ENCODE assay signal across 8 cellular contexts in the genomic region with DNA sequence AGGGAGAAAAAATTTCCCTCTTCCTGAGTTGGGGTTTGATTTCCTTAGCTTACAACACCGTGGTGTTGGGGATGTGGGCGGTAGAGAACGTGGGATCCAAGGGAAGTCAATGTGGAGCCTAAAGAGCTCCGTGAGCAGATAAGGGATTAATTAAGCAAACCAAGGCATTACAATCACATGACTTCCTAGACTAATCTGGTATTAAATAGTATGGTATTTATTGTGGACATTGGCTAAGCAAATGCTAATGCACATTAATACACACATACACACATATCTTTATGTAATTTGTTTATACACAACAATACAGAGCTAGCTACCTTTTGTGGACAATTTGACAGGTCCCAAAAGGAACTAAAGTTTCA. TPM values are rescaled to one million over a fixed set of nuclear protein-coding genes. Genes with fewer than 3 reads are reported as not detected.
DNase-seq lines count a peak whose midpoint lies in the region; ATAC-seq, FAIRE-seq and TF ChIP-seq lines count a peak whose summit lies in the region.

No MANE protein-coding gene starts in this region.

- DNase-seq in AG04450 (ENCODE audit: low read depth, low spot score) = no peak
- peak; percentile 16 for DNase-seq in bronchial epithelial cell (ENCODE audit: low read depth)
- DNase-seq in NCI-H1092 (lab: John Stamatoyannopoulos, UW) = no peak
- no peak for DNase-seq in DMS114 treated with DMSO at 0.1 percent for 48 hours (lab: John Stamatoyannopoulos, UW; ENCODE audit: unreplicated experiment)
- no peak for DNase-seq in NCI-H345 treated with DMSO at 0.1 percent for 48 hours (lab: John Stamatoyannopoulos, UW; ENCODE audit: unreplicated experiment)

- H3K9ac ChIP-seq in HUES64 (ENCODE audit: low read depth, low read length) = peak overlapping the region; percentile 84

- 67% methylated on average over 3 of the region's 4 CpGs for WGBS in HUES64

- CTCF ChIA-PET in AG04450 (lab: Charles Lee) = interaction anchor here (0.9 to 4.2 kb wide), 11 partner anchors 9 to 103 kb away, joined by 3 to 73 read pairs (median 5); a partner anchor contains a TSS

- H3K4me3 ChIP-seq in AG04450 (ENCODE audit: low read depth, low read length) = peak overlapping the region; percentile 91
- peak overlapping the region; percentile 86 for H3K4me3 ChIP-seq in HUES64 (ENCODE audit: low read length)
- H3K4me3 ChIP-seq in bronchial epithelial cell (ENCODE audit: low read depth, low read length) = peak overlapping the region; percentile 92
- peak overlapping the region; percentile 83 to 93 for H3K4me3 ChIP-seq in muscle layer of duodenum (ENCODE audit: low read depth in 1 of 2, low read length in 2 of 2)

- H3K4me1 ChIP-seq in HUES64 (ENCODE audit: insufficient read depth, low read length) (peaks cover 13% of the 10 kb centered on the region), muscle layer of duodenum (ENCODE audit: control insufficient read depth in 1 of 2, insufficient read depth in 2 of 2, low read length in 2 of 2) (peaks cover 4 to 33% of the 10 kb centered on the region in 2 donors)

- H3K27me3 ChIP-seq in AG04450 (ENCODE audit: control insufficient read depth, insufficient read depth, low read length) (no peaks in the 10 kb centered on the region), HUES64 (ENCODE audit: insufficient read depth, low read length) (no peaks in the 10 kb centered on the region), bronchial epithelial cell (ENCODE audit: control insufficient read depth, insufficient read depth, low read length) (no peaks in the 10 kb centered on the region), muscle layer of duodenum (ENCODE audit: low read depth, low read length) (no peaks in the 10 kb centered on the region)

- H3K27ac ChIP-seq in AG04450 (ENCODE audit: low read depth, low read length) = peak overlapping the region; percentile 96
- H3K27ac ChIP-seq in HUES64 (ENCODE audit: low read depth, low read length) = peak overlapping the region; percentile 99
- H3K27ac ChIP-seq in muscle layer of duodenum (ENCODE audit: low read length) = peak overlapping the region; percentile 99

- no peak for ATAC-seq in HG03280 (IDR thresholded peaks at IDR 0.05; ENCODE audit: unreplicated experiment)

- POLR2A ChIA-PET in AG04450 (lab: Yijun Ruan, JAX) = interaction anchor here (1.3 to 2.9 kb wide), 9 partner anchors 11 to 136 kb away, joined by 5 to 30 read pairs (median 9); a partner anchor contains a TSS

- H3K36me3 ChIP-seq in HUES64 (ENCODE audit: insufficient read depth, low read length) (0 out of 2 replicates have a peak, but pooled peaks cover 2% of the 10 kb centered on the region), bronchial epithelial cell (ENCODE audit: control insufficient read depth, insufficient read depth, low read length) (peaks cover 2% of the 10 kb centered on the region), muscle layer of duodenum (ENCODE audit: control insufficient read depth in 1 of 2, insufficient read depth in 2 of 2, low read length in 2 of 2) (peaks cover 4 to 14% of the 10 kb centered on the region in 2 donors)

- no peak for FAIRE-seq in bronchial epithelial cell (lab: Jason Lieb, UNC)

- TF ChIP-seq CTCF in AG04450 (IDR thresholded peaks at IDR 0.05; ENCODE audit: low read depth, low read length) (no peak), bronchial epithelial cell (IDR thresholded peaks at IDR 0.05; ENCODE audit: insufficient read depth, low read length, severe bottlenecking) (no peak)

- H3K9me3 ChIP-seq in AG04450 (ENCODE audit: control insufficient read depth, insufficient read depth, low read length) (no peaks in the 10 kb centered on the region), HUES64 (ENCODE audit: insufficient read depth, low read depth, low read length) (no peaks in the 10 kb centered on the region), muscle layer of duodenum (ENCODE audit: control insufficient read depth in 1 of 2, low read length in 2 of 2) (no peaks in the 10 kb centered on the region)

RNA-seq across cellular contexts. Expression of a gene that starts 0.8 kb away (rescaled TPM):
- 97.2 and 123 TPM in 2 replicates for polyA plus RNA-seq in AG04450 (2011; rRNA removed)
- 250 and 366 TPM in 2 replicates for polyA minus RNA-seq in AG04450 (2011; rRNA and poly(A)+ RNA removed)
- polyA plus RNA-seq in HUES64 (2013, experiment 1 of 2) = 38.5 TPM
- polyA plus RNA-seq in HUES64 (2013, experiment 2 of 2) = 37.1 TPM
- 102 and 158 TPM in 2 replicates for total RNA-seq in bronchial epithelial cell

RNA-seq across cellular contexts. Expression of a gene that starts 1.6 kb away (rescaled TPM):
- 46.9 and 52.5 TPM in 2 replicates for polyA plus RNA-seq in AG04450 (2011; rRNA removed)
- polyA minus RNA-seq in AG04450 (2011; rRNA and poly(A)+ RNA removed) = 17.4 and 19.6 TPM in 2 replicates
- 41.1 TPM for polyA plus RNA-seq in HUES64 (2013, experiment 1 of 2)
- polyA plus RNA-seq in HUES64 (2013, experiment 2 of 2) = 40.8 TPM
- 25.3 and 40.5 TPM in 2 replicates for total RNA-seq in bronchial epithelial cell

RNA-seq across cellular contexts. Expression of a gene that starts 7.3 kb away (rescaled TPM):
- not detected in 2 replicates for polyA plus RNA-seq in AG04450 (2011; rRNA removed)
- polyA minus RNA-seq in AG04450 (2011; rRNA and poly(A)+ RNA removed) = not detected in 2 replicates
- polyA plus RNA-seq in HUES64 (2013, experiment 1 of 2) = 0.20 TPM
- 0.51 TPM for polyA plus RNA-seq in HUES64 (2013, experiment 2 of 2)
- 0.13 and 0.26 TPM in 2 replicates for total RNA-seq in bronchial epithelial cell

RNA-seq across cellular contexts. Expression of a gene that starts 33.2 kb away (rescaled TPM):
- polyA plus RNA-seq in AG04450 (2011; rRNA removed) = 90.2 and 101 TPM in 2 replicates
- polyA minus RNA-seq in AG04450 (2011; rRNA and poly(A)+ RNA removed) = 167 and 171 TPM in 2 replicates
- 39.9 TPM for polyA plus RNA-seq in HUES64 (2013, experiment 1 of 2)
- 50.6 TPM for polyA plus RNA-seq in HUES64 (2013, experiment 2 of 2)
- 14.0 and 20.4 TPM in 2 replicates for total RNA-seq in bronchial epithelial cell

RNA-seq across cellular contexts. Expression of a gene that starts 35.7 kb away (rescaled TPM):
- polyA plus RNA-seq in AG04450 (2011; rRNA removed) = 16.0 and 20.2 TPM in 2 replicates
- 34.8 and 35.0 TPM in 2 replicates for polyA minus RNA-seq in AG04450 (2011; rRNA and poly(A)+ RNA removed)
- polyA plus RNA-seq in HUES64 (2013, experiment 1 of 2) = 12.9 TPM
- 14.3 TPM for polyA plus RNA-seq in HUES64 (2013, experiment 2 of 2)
- total RNA-seq in bronchial epithelial cell = 6.8 and 11.3 TPM in 2 replicates
